In genomic region chr2:95015261-95015918, GRCh38 we compare ENCODE assay signal across 18 cellular contexts. TPM values are rescaled to one million over a fixed set of nuclear protein-coding genes. Genes with fewer than 3 reads are reported as not detected.
"Had no signal": no experiment of that assay in that cellular context is flagged by ENCODE, and none has a peak within 500 bp of the region (broad histone marks: within the 10 kb centered on the region; RNA-seq: fewer than 3 reads in every experiment).

No MANE protein-coding gene starts in this region.

- H3K27ac ChIP-seq: adrenal gland, cardiac muscle cell, gastrocnemius medialis, heart left ventricle, lower lobe of right lung, ovary, sigmoid colon, thoracic aorta had no signal

- H3K27me3 ChIP-seq: adrenal gland, gastrocnemius medialis, ovary, sigmoid colon had no signal

- H3K4me1 ChIP-seq: adrenal gland, gastrocnemius medialis, heart left ventricle, lower lobe of right lung, sigmoid colon had no signal

- H3K27ac Mint-ChIP-seq: activated T-helper 1 cell treated with anti-CD3 and anti-CD28 coated beads, Interleukin-12 subunit alpha, Interleukin-12 subunit beta, Interleukin-2, Interleukin-4 antibody, amounts not matched to agents 30 ng/mL and 10 ng/mL and 1 ng/mL, durations not matched to agents 14 hours and 24 hours and 36 hours; WTC11 had no signal

- H3K4me3 ChIP-seq: adrenal gland, cardiac muscle cell, gastrocnemius medialis, heart left ventricle, lower lobe of right lung, ovary, sigmoid colon, thoracic aorta had no signal

- DNase-seq: activated CD4-positive, alpha-beta T cell treated with anti-CD3 and anti-CD28 coated beads, Interleukin-2, amount 50 U/mL, for 4 hours; activated CD8-positive, alpha-beta memory T cell treated with anti-CD3 and anti-CD28 coated beads, Interleukin-2, amount 50 U/mL, for 48 hours; activated naive CD4-positive, alpha-beta T cell treated with Interleukin-2 at 50 U/mL for 16 hours; adrenal gland; erythroblast; gastrocnemius medialis; heart left ventricle; left cardiac atrium; lower lobe of right lung; ovary; SIG-M5; sigmoid colon; stimulated activated naive CD4-positive, alpha-beta T cell treated with Interleukin-2 at 50 U/mL for 16 hours had no signal

- H3K4me3 Mint-ChIP-seq: activated T-helper 1 cell treated with anti-CD3 and anti-CD28 coated beads, Interleukin-12 subunit alpha, Interleukin-12 subunit beta, Interleukin-2, Interleukin-4 antibody, amounts not matched to agents 30 ng/mL and 10 ng/mL and 1 ng/mL, durations not matched to agents 14 hours and 24 hours and 36 hours; neural crest cell; WTC11 had no signal

- H3K36me3 ChIP-seq: adrenal gland, cardiac muscle cell, gastrocnemius medialis, heart left ventricle, lower lobe of right lung, ovary, sigmoid colon, thoracic aorta had no signal

- H3K36me3 Mint-ChIP-seq: WTC11 had no signal

- H3K9me3 Mint-ChIP-seq: activated T-helper 1 cell treated with anti-CD3 and anti-CD28 coated beads, Interleukin-12 subunit alpha, Interleukin-12 subunit beta, Interleukin-2, Interleukin-4 antibody, amounts not matched to agents 30 ng/mL and 10 ng/mL and 1 ng/mL, durations not matched to agents 14 hours and 24 hours and 36 hours; neural crest cell; WTC11 had no signal

- H3K9me3 ChIP-seq: adrenal gland, gastrocnemius medialis, heart left ventricle, lower lobe of right lung, ovary, sigmoid colon, thoracic aorta had no signal

RNA-seq across cellular contexts. Expression of gene MAL, which starts 10.1 kb away (rescaled TPM):
- total RNA-seq: cardiac muscle cell, thoracic aorta had no signal
- polyA plus RNA-seq: cardiac muscle cell had no signal
